Comparison of ENCODE assay signal across 2 cellular contexts in genomic region chr1:3172431-3173112, GRCh38.
TF ChIP-seq lines count a peak whose summit lies in the region.

No MANE protein-coding gene starts in this region.

TF ChIP-seq in WTC11, 78 proteins besides CTCF, POLR2A, EP300 and RAD21 (continued from another document):
- no peak for TF ChIP-seq ZNF425 (CRISPR knock-in tag; conservative IDR thresholded peaks at IDR 0.05)
- TF ChIP-seq CBFB (CRISPR knock-in tag; IDR thresholded peaks at IDR 0.05; ENCODE audit: low read depth), result no peak

TF ChIP-seq in neural cell, 6 proteins besides CTCF, POLR2A, EP300 and RAD21 (continued from another document):
- TF ChIP-seq EZH2 (IDR thresholded peaks at IDR 0.05; ENCODE audit: borderline replicate concordance, insufficient read depth, low read length, poor library complexity, severe bottlenecking) (no peak), POLR2AphosphoS5 (IDR thresholded peaks at IDR 0.05) (no peak)
TF ChIP-seq in neural cell: peak in this region for 0.
